8 cellular contexts compared by ENCODE assay signal in the genomic region with DNA sequence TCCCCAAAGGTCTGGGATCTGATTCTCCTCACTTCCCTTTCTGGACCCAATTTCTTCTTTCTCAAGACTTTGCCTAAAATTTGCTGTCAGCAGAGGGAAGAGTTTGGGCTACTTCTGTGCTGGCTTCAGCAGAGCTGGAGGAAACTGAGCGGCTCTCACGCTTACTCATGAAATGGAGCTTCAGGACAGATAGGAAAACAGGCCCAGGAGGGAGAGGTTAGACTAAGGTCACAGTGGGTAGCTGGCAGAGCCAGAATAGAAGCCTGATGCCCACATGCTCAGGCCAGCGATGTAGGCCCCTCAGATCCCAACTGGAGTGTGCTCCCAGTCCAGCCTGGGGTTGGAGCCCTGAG. TPM values are rescaled to one million over a fixed set of nuclear protein-coding genes. Genes with fewer than 3 reads are reported as not detected.
DNase-seq lines count a peak whose midpoint lies in the region; ATAC-seq and TF ChIP-seq lines count a peak whose summit lies in the region.

No MANE protein-coding gene starts in this region.

- no peaks in the 10 kb centered on the region for H3K36me3 ChIP-seq in vagina

- no peak for TF ChIP-seq CTCF in choroid plexus epithelial cell (conservative IDR thresholded peaks at IDR 0.05; ENCODE audit: low read depth, low read length)
- TF ChIP-seq CTCF in vagina (IDR thresholded peaks at IDR 0.05): no peak

- peak; percentile 11 for ATAC-seq in GM18511 (IDR thresholded peaks at IDR 0.05; ENCODE audit: unreplicated experiment)
- ATAC-seq in GM18519 (IDR thresholded peaks at IDR 0.05; ENCODE audit: low FRiP score, unreplicated experiment): no peak

- no peak for TF ChIP-seq POLR2A in vagina (IDR thresholded peaks at IDR 0.05)

- no peaks in the 10 kb centered on the region for H3K9me3 ChIP-seq in vagina

- DNase-seq in M059J (ENCODE audit: low read depth) (peak; percentile 34), choroid plexus epithelial cell (ENCODE audit: low read depth) (peak; percentile 35), medulla oblongata (ENCODE audit: extremely low spot score) (peak; percentile 19), vagina (ENCODE audit: extremely low spot score in 2 of 2) (no peak), COLO829 (ENCODE audit: low spot score) (no peak)
- no peak for DNase-seq in activated CD8-positive, alpha-beta memory T cell treated with anti-CD3 and anti-CD28 coated beads for 24 hours

- H3K4me1 ChIP-seq in vagina: peaks cover 13% of the 10 kb centered on the region

- intact Hi-C loops in vagina (cut with DNase I): no loop called here

- no peaks in the 10 kb centered on the region for H3K27me3 ChIP-seq in vagina

- H3K4me3 ChIP-seq in choroid plexus epithelial cell (ENCODE audit: low read depth, low read length) (peak overlapping the region; percentile 100), vagina (peak overlapping the region; percentile 73 to 93)

- H3K27ac ChIP-seq in vagina: peak overlapping the region; percentile 73

RNA-seq across cellular contexts. Expression of a gene that starts 0.6 kb away (rescaled TPM):
- 12.9 and 14.8 TPM in 2 replicates for total RNA-seq in M059J (2014; rRNA removed; shearing (Covaris generic))
- 18.7 TPM for total RNA-seq in vagina

RNA-seq across cellular contexts. Expression of a gene that starts 50.1 kb away (rescaled TPM):
- total RNA-seq in M059J (2014; rRNA removed; shearing (Covaris generic)): 111 and 136 TPM in 2 replicates
- 57.5 TPM for total RNA-seq in vagina

RNA-seq across cellular contexts. Expression of a gene that starts 54.4 kb away (rescaled TPM):
- 68.8 and 122 TPM in 2 replicates for total RNA-seq in M059J (2014; rRNA removed; shearing (Covaris generic))
- total RNA-seq in vagina: 115 TPM

Comparison
In these comparisons a context has a peak if more than half of its experiments do, and no peak if none do; other contexts are left out.
1. DNase-seq: peak in M059J (single experiment), choroid plexus epithelial cell (single experiment) and medulla oblongata (single experiment); none in vagina (0 of 2), activated CD8-positive, alpha-beta memory T cell treated with anti-CD3 and anti-CD28 coated beads for 24 hours (single experiment) and COLO829 (single experiment).